Comparison of ENCODE assay signal across 8 cellular contexts in the genomic region with DNA sequence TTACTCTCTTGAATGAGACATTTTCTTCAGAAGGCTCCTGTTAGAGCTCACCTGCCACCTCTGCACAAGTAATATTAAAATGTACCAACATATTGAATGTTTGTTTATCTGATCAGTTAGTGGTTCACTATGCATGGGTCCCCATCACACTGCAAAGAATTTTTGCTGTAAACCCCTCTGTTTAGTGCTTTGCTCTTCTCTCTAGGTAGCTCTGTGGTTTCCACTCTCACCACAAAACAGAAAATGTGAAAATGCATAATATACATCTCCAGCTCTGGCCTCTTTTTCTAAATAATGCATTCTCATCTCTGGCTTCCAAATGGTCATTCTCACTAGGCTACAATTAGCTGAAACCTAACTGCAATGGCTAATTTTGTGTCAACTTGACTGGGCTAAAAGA.
"Had no signal": no experiment of that assay in that cellular context is flagged by ENCODE, and none has a peak within 500 bp of the region (broad histone marks: within the 10 kb centered on the region; RNA-seq: fewer than 3 reads in every experiment).

No MANE protein-coding gene starts in this region.

- H3K27ac Mint-ChIP-seq: activated T-helper 1 cell treated with anti-CD3 and anti-CD28 coated beads, Interleukin-12 subunit alpha, Interleukin-12 subunit beta, Interleukin-2, Interleukin-4 antibody, amounts not matched to agents 30 ng/mL and 10 ng/mL and 1 ng/mL, durations not matched to agents 14 hours and 24 hours and 36 hours; mesothelial cell of epicardium had no signal

- H3K36me3 ChIP-seq: lower lobe of right lung, right atrium auricular region had no signal

- H3K36me3 Mint-ChIP-seq: mesothelial cell of epicardium had no signal

- H3K9me3 Mint-ChIP-seq: activated T-helper 1 cell treated with anti-CD3 and anti-CD28 coated beads, Interleukin-12 subunit alpha, Interleukin-12 subunit beta, Interleukin-2, Interleukin-4 antibody, amounts not matched to agents 30 ng/mL and 10 ng/mL and 1 ng/mL, durations not matched to agents 14 hours and 24 hours and 36 hours; mesothelial cell of epicardium had no signal

- H3K9me3 ChIP-seq: lower lobe of right lung, right atrium auricular region had no signal

- H3K27ac ChIP-seq: lower lobe of right lung, right atrium auricular region had no signal

- DNase-seq: activated naive CD4-positive, alpha-beta T cell treated with anti-CD3 and anti-CD28 coated beads, Interleukin-2, amount 50 U/mL, for 16 hours; anterior cingulate cortex; left cardiac atrium; lower lobe of right lung; T-helper 9 cell had no signal

- H3K4me3 Mint-ChIP-seq: activated T-helper 1 cell treated with anti-CD3 and anti-CD28 coated beads, Interleukin-12 subunit alpha, Interleukin-12 subunit beta, Interleukin-2, Interleukin-4 antibody, amounts not matched to agents 30 ng/mL and 10 ng/mL and 1 ng/mL, durations not matched to agents 14 hours and 24 hours and 36 hours; mesothelial cell of epicardium had no signal

- ATAC-seq: lower lobe of right lung had no signal
